In the genomic region with DNA sequence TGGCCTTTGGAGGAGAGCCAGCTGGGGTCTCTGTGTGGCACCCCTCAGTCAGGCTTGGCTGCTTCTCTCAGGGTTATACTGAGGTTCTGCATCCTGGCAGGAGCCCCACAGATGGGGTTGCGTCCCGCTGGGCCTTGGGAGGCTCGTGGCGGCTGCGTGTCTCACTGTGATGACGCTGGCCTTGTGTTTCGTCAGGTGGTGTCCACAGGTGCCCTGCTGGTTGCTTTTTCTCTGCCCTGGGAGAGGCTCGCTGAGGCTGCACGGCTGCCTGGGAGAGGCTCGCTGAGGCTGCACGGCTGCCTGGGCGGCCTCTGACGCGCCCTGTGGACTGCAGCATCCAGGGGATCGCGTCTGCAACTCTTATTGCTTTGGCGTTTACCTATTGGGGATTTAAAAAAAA, we compare ENCODE assay signal across 24 cellular contexts. TPM values are rescaled to one million over a fixed set of nuclear protein-coding genes. Genes with fewer than 3 reads are reported as not detected.
A peak's percentile ranks its signal among the peaks of the same experiment; 100 is the strongest.
DNase-seq lines count a peak whose midpoint lies in the region; ATAC-seq and TF ChIP-seq lines count a peak whose summit lies in the region.
"Had no signal": no experiment of that assay in that cellular context is flagged by ENCODE, and none has a peak within 500 bp of the region (broad histone marks: within the 10 kb centered on the region; RNA-seq: fewer than 3 reads in every experiment).

No MANE protein-coding gene starts in this region.

- H3K27me3 Mint-ChIP-seq in nephron progenitor cell (ENCODE audit: low read depth, poor library complexity), result no peaks in the 10 kb centered on the region
- no peaks in the 10 kb centered on the region for H3K27me3 Mint-ChIP-seq in activated CD4-positive, alpha-beta memory T cell treated with anti-CD3 and anti-CD28 coated beads for 36 hours
- H3K27me3 Mint-ChIP-seq in activated CD4-positive, alpha-beta memory T cell treated with anti-CD3 and anti-CD28 coated beads, Interleukin-2, amount 10 ng/mL, durations not matched to agents 7 days and 5 days, result no peaks in the 10 kb centered on the region
- H3K27me3 Mint-ChIP-seq: B cell; CD4-positive, CD25-positive, alpha-beta regulatory T cell had no signal

- no peak overlapping the region for H3K4me3 ChIP-seq in HUES64 (ENCODE audit: low read length)
- H3K4me3 ChIP-seq: SJCRH30 had no signal

- CTCF ChIA-PET in activated CD4-positive, alpha-beta memory T cell treated with anti-CD3 and anti-CD28 coated beads for 36 hours (lab: Charles Lee), result interaction anchor here (0.6 kb wide), 1 partner anchor 433 kb away, joined by 3 read pairs; no protein-coding TSS in a partner anchor
- CTCF ChIA-PET in activated CD4-positive, alpha-beta memory T cell treated with anti-CD3 and anti-CD28 coated beads, Interleukin-2, amount 10 ng/mL, durations not matched to agents 7 days and 5 days (lab: Charles Lee), result interaction anchor here (1.3 kb wide), 1 partner anchor 390 kb away, joined by 3 read pairs; no protein-coding TSS in a partner anchor

- intact Hi-C loops in activated CD4-positive, alpha-beta memory T cell treated with anti-CD3 and anti-CD28 coated beads for 36 hours (cut with micrococcal nuclease), result no loop called here

- H3K9me3 Mint-ChIP-seq in nephron progenitor cell, result no peaks in the 10 kb centered on the region
- no peaks in the 10 kb centered on the region for H3K9me3 Mint-ChIP-seq in activated CD4-positive, alpha-beta memory T cell treated with anti-CD3 and anti-CD28 coated beads for 36 hours
- H3K9me3 Mint-ChIP-seq in activated CD4-positive, alpha-beta memory T cell treated with anti-CD3 and anti-CD28 coated beads, Interleukin-2, amount 10 ng/mL, durations not matched to agents 7 days and 5 days, result no peaks in the 10 kb centered on the region
- H3K9me3 Mint-ChIP-seq: CD4-positive, CD25-positive, alpha-beta regulatory T cell had no signal

- no peak overlapping the region for H3K27ac ChIP-seq in HUES64 (ENCODE audit: low read depth, low read length)
- H3K27ac ChIP-seq: 22Rv1, SJCRH30 had no signal

- H3K27me3 ChIP-seq in HUES64 (ENCODE audit: insufficient read depth, low read length), result no peaks in the 10 kb centered on the region
- H3K27me3 ChIP-seq: SJCRH30 had no signal

- H3K4me3 Mint-ChIP-seq in nephron progenitor cell, result no peak overlapping the region
- H3K4me3 Mint-ChIP-seq in activated CD4-positive, alpha-beta memory T cell treated with anti-CD3 and anti-CD28 coated beads for 36 hours, result no peak overlapping the region
- no peak overlapping the region for H3K4me3 Mint-ChIP-seq in activated CD4-positive, alpha-beta memory T cell treated with anti-CD3 and anti-CD28 coated beads, Interleukin-2, amount 10 ng/mL, durations not matched to agents 7 days and 5 days
- H3K4me3 Mint-ChIP-seq: B cell had no signal

- H3K36me3 ChIP-seq in HUES64 (ENCODE audit: insufficient read depth, low read length), result peaks cover 7% of the 10 kb centered on the region

- H3K4me1 ChIP-seq in HUES64 (ENCODE audit: insufficient read depth, low read length), result no peaks in the 10 kb centered on the region
- H3K4me1 ChIP-seq: SJCRH30 had no signal

- no peak for ATAC-seq in GM21528 (IDR thresholded peaks at IDR 0.05; ENCODE audit: low FRiP score, unreplicated experiment)
- ATAC-seq: HCT116, PC-3, Right ventricle myocardium inferior had no signal

- H3K27ac Mint-ChIP-seq in nephron progenitor cell, result peak overlapping the region; percentile 88
- no peak overlapping the region for H3K27ac Mint-ChIP-seq in activated CD4-positive, alpha-beta memory T cell treated with anti-CD3 and anti-CD28 coated beads for 36 hours
- H3K27ac Mint-ChIP-seq in activated CD4-positive, alpha-beta memory T cell treated with anti-CD3 and anti-CD28 coated beads, Interleukin-2, amount 10 ng/mL, durations not matched to agents 7 days and 5 days, result no peak overlapping the region

- DNase-seq in NCI-H2107 (lab: John Stamatoyannopoulos, UW), result peak; percentile 33
- no peak for DNase-seq in NCI-H2107 treated with DMSO at 0.1 percent for 48 hours (lab: John Stamatoyannopoulos, UW; ENCODE audit: unreplicated experiment)
- no peak for DNase-seq in nephron progenitor cell
- DNase-seq in activated CD4-positive, alpha-beta memory T cell treated with anti-CD3 and anti-CD28 coated beads for 36 hours, result no peak
- no peak for DNase-seq in activated CD4-positive, alpha-beta memory T cell treated with anti-CD3 and anti-CD28 coated beads, Interleukin-2, amount 10 ng/mL, durations not matched to agents 7 days and 5 days
- DNase-seq: CD4-positive, CD25-positive, alpha-beta regulatory T cell; DMS53; Kasumi-1; NCI-H1092 treated with DMSO at 0.1 percent for 48 hours; NCI-H1436; NCI-H187; NCI-H2081 treated with DMSO at 0.1 percent for 48 hours; NCI-H446 treated with DMSO at 0.1 percent for 48 hours; NCI-H526; NCI-H82; NK-92 treated with Interleukin-12 subunit alpha and Interleukin-12 subunit beta, amount 100 ng/mL, for 24 hours; PC-3; SJCRH30 had no signal

- WGBS in HUES64, result 96% methylated on average over 17 of the region's 17 CpGs

- TF ChIP-seq CTCF in nephron progenitor cell (IDR thresholded peaks at IDR 0.05), result no peak

- H3K9me3 ChIP-seq in HUES64 (ENCODE audit: insufficient read depth, low read depth, low read length), result no peaks in the 10 kb centered on the region
- H3K9me3 ChIP-seq: SJCRH30 had no signal

- peaks cover 33% of the 10 kb centered on the region for H3K4me1 Mint-ChIP-seq in nephron progenitor cell
- H3K4me1 Mint-ChIP-seq in activated CD4-positive, alpha-beta memory T cell treated with anti-CD3 and anti-CD28 coated beads for 36 hours (ENCODE audit: low read depth), result peaks cover 10% of the 10 kb centered on the region
- peaks cover 5% of the 10 kb centered on the region for H3K4me1 Mint-ChIP-seq in activated CD4-positive, alpha-beta memory T cell treated with anti-CD3 and anti-CD28 coated beads, Interleukin-2, amount 10 ng/mL, durations not matched to agents 7 days and 5 days

- H3K9ac ChIP-seq in HUES64 (ENCODE audit: low read depth, low read length), result peak overlapping the region; percentile 14; the same call in 1 of the 2 replicates

- POLR2A ChIA-PET in activated CD4-positive, alpha-beta memory T cell treated with anti-CD3 and anti-CD28 coated beads for 36 hours (lab: Charles Lee), result no interaction called here
- POLR2A ChIA-PET in activated CD4-positive, alpha-beta memory T cell treated with anti-CD3 and anti-CD28 coated beads, Interleukin-2, amount 10 ng/mL, durations not matched to agents 7 days and 5 days (lab: Charles Lee), result no interaction called here

- H3K36me3 Mint-ChIP-seq in nephron progenitor cell (ENCODE audit: low read depth), result peaks cover 21% of the 10 kb centered on the region
- peaks cover 12% of the 10 kb centered on the region for H3K36me3 Mint-ChIP-seq in activated CD4-positive, alpha-beta memory T cell treated with anti-CD3 and anti-CD28 coated beads for 36 hours
- peaks cover 24% of the 10 kb centered on the region for H3K36me3 Mint-ChIP-seq in activated CD4-positive, alpha-beta memory T cell treated with anti-CD3 and anti-CD28 coated beads, Interleukin-2, amount 10 ng/mL, durations not matched to agents 7 days and 5 days (ENCODE audit: low read depth)
- H3K36me3 Mint-ChIP-seq: CD4-positive, CD25-positive, alpha-beta regulatory T cell had no signal

RNA-seq across cellular contexts. Expression of a gene that starts 15.4 kb away (rescaled TPM):
- polyA plus RNA-seq in HUES64 (2013, experiment 1 of 2), result 26.7 TPM
- polyA plus RNA-seq in HUES64 (2013, experiment 2 of 2), result 30.1 TPM
- 10 to 100 TPM; 50.2 to 53.7 TPM for total RNA-seq in activated CD4-positive, alpha-beta memory T cell treated with anti-CD3 and anti-CD28 coated beads for 36 hours
- total RNA-seq in activated CD4-positive, alpha-beta memory T cell treated with anti-CD3 and anti-CD28 coated beads, Interleukin-2, amount 10 ng/mL, durations not matched to agents 7 days and 5 days, result 10 to 100 TPM; 55.7 to 57.1 TPM

RNA-seq across cellular contexts. Expression of a gene that starts 27.7 kb away (rescaled TPM):
- polyA plus RNA-seq in HUES64 (2013, experiment 1 of 2), result 105 TPM
- polyA plus RNA-seq in HUES64 (2013, experiment 2 of 2), result 103 TPM
- total RNA-seq in activated CD4-positive, alpha-beta memory T cell treated with anti-CD3 and anti-CD28 coated beads for 36 hours, result 10 to 100 TPM; 84.6 to 89.1 TPM
- total RNA-seq in activated CD4-positive, alpha-beta memory T cell treated with anti-CD3 and anti-CD28 coated beads, Interleukin-2, amount 10 ng/mL, durations not matched to agents 7 days and 5 days, result 100 to 1,000 TPM; 104 to 105 TPM

RNA-seq across cellular contexts. Expression of a gene that starts 57.0 kb away (rescaled TPM):
- 93.8 TPM for polyA plus RNA-seq in HUES64 (2013, experiment 1 of 2)
- polyA plus RNA-seq in HUES64 (2013, experiment 2 of 2), result 88.1 TPM
- 10 to 100 TPM; 60.8 to 64.0 TPM for total RNA-seq in activated CD4-positive, alpha-beta memory T cell treated with anti-CD3 and anti-CD28 coated beads for 36 hours
- 10 to 100 TPM; 58.3 to 60.4 TPM for total RNA-seq in activated CD4-positive, alpha-beta memory T cell treated with anti-CD3 and anti-CD28 coated beads, Interleukin-2, amount 10 ng/mL, durations not matched to agents 7 days and 5 days

RNA-seq across cellular contexts. Expression of a gene that starts 57.5 kb away (rescaled TPM):
- polyA plus RNA-seq in HUES64 (2013, experiment 1 of 2), result 108 TPM
- 122 TPM for polyA plus RNA-seq in HUES64 (2013, experiment 2 of 2)
- 100 to 1,000 TPM; 123 to 134 TPM for total RNA-seq in activated CD4-positive, alpha-beta memory T cell treated with anti-CD3 and anti-CD28 coated beads for 36 hours
- total RNA-seq in activated CD4-positive, alpha-beta memory T cell treated with anti-CD3 and anti-CD28 coated beads, Interleukin-2, amount 10 ng/mL, durations not matched to agents 7 days and 5 days, result 100 to 1,000 TPM; 137 to 145 TPM
